10 cellular contexts compared by ENCODE assay signal in the genomic region with DNA sequence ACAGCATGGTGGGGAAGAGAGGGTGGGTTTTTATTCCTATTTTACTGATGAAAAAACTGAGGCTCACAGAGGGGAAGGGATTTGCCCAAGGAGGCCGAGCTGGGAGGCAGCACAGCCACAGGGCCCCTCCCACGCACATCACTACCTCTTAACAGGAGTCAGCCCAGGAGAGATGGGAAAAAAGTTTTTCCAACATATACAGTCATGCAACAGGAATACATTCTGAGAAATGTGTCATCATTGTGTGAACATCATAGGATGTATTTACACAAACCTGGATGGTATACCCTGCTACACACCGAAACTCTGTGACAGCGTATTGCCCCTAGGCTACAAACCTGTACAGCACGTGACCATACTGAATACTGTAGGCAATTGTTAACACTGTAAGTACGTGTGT. TPM values are rescaled to one million over a fixed set of nuclear protein-coding genes. Genes with fewer than 3 reads are reported as not detected.
A peak's percentile ranks its signal among the peaks of the same experiment; 100 is the strongest.
DNase-seq lines count a peak whose midpoint lies in the region; ATAC-seq, FAIRE-seq and TF ChIP-seq lines count a peak whose summit lies in the region.
"Had no signal": no experiment of that assay in that cellular context is flagged by ENCODE, and none has a peak within 500 bp of the region (broad histone marks: within the 10 kb centered on the region; RNA-seq: fewer than 3 reads in every experiment).

No MANE protein-coding gene starts in this region.

- TF ChIP-seq CTCF in omental fat pad (IDR thresholded peaks at IDR 0.05), result no peak

- DNase-seq in Daoy (ENCODE audit: low read depth) (peak; percentile 75), HT1080 (ENCODE audit: low read depth) (peak; percentile 35), amniotic epithelial cell (ENCODE audit: low read depth) (peak; percentile 58), omental fat pad (ENCODE audit: low spot score) (no peak), frontal cortex (ENCODE audit: low spot score in 2 of 2) (no peak), DMS 273 treated with DMSO at 0.1 percent for 48 hours (lab: John Stamatoyannopoulos, UW) (no peak)
- DNase-seq in central memory CD4-positive, alpha-beta T cell, result no peak
- DNase-seq: NCI-H2029, WERI-Rb-1 had no signal

- ATAC-seq in omental fat pad (ENCODE audit: low FRiP score), result peak; percentile 17

- no peak for FAIRE-seq in frontal cortex (lab: Jason Lieb, UNC)
- FAIRE-seq: endothelial cell of umbilical vein had no signal

RNA-seq across cellular contexts. Expression of gene TRAF1, which starts 11.6 kb away (rescaled TPM):
- total RNA-seq in Daoy (2014; rRNA removed; shearing (Covaris generic)), result 8.1 and 11.6 TPM in 2 replicates
- 0.43 and 0.70 TPM in 2 replicates for total RNA-seq in HT1080 (2014; rRNA removed; shearing (Covaris generic))
- 1.4 and 1.5 TPM in 2 replicates for polyA plus RNA-seq in HT1080 (2015; cell fraction: cytosol; rRNA removed)
- 0.85 and 1.4 TPM in 2 replicates for polyA plus RNA-seq in HT1080 (2015; cell fraction: nucleus; rRNA removed)
- total RNA-seq in omental fat pad, result 1 to 10 TPM; 3.0 to 9.0 (median 6.1) TPM
- total RNA-seq in frontal cortex, result 1.6 TPM

RNA-seq across cellular contexts. Expression of gene PHF19, which starts 38.0 kb away (rescaled TPM):
- 101 and 108 TPM in 2 replicates for total RNA-seq in Daoy (2014; rRNA removed; shearing (Covaris generic))
- 87.7 and 97.9 TPM in 2 replicates for total RNA-seq in HT1080 (2014; rRNA removed; shearing (Covaris generic))
- 38.7 and 40.6 TPM in 2 replicates for polyA plus RNA-seq in HT1080 (2015; cell fraction: cytosol; rRNA removed)
- 59.3 and 68.3 TPM in 2 replicates for polyA plus RNA-seq in HT1080 (2015; cell fraction: nucleus; rRNA removed)
- 10 to 100 TPM; 16.3 to 31.2 (median 25.3) TPM for total RNA-seq in omental fat pad
- total RNA-seq in frontal cortex, result 3.7 TPM

Comparison
In these comparisons a context has a peak if more than half of its experiments do, and no peak if none do; other contexts are left out.
1. DNase-seq: peak in Daoy (single experiment), HT1080 (single experiment) and amniotic epithelial cell (single experiment); none in omental fat pad (single experiment), frontal cortex (0 of 2), DMS 273 treated with DMSO at 0.1 percent for 48 hours (single experiment) and central memory CD4-positive, alpha-beta T cell (single experiment).